ENCODE assay signal across 21 cellular contexts in genomic region chr14:105500036-105500725, GRCh38. TPM values are rescaled to one million over a fixed set of nuclear protein-coding genes. Genes with fewer than 3 reads are reported as not detected.
DNase-seq lines count a peak whose midpoint lies in the region; ATAC-seq and TF ChIP-seq lines count a peak whose summit lies in the region.
"Had no signal": no experiment of that assay in that cellular context is flagged by ENCODE, and none has a peak within 500 bp of the region (broad histone marks: within the 10 kb centered on the region; RNA-seq: fewer than 3 reads in every experiment).

No MANE protein-coding gene starts in this region.

- H3K27me3 ChIP-seq in sigmoid colon = no peaks in the 10 kb centered on the region

- H3K9me3 Mint-ChIP-seq in activated T-cell treated with anti-CD3 and anti-CD28 coated beads, Interleukin-2, amount 50 U/mL, for 24 hours = no peaks in the 10 kb centered on the region
- H3K9me3 Mint-ChIP-seq in activated T-cell treated with anti-CD3 and anti-CD28 coated beads, Interleukin-2, amount 50 U/mL, for 4 hours = no peaks in the 10 kb centered on the region
- H3K9me3 Mint-ChIP-seq in T-helper 2 cell treated with Interferon-gamma antibody and Interleukin-4, amounts not matched to agents 5 μg/mL and 100 μg/mL, for 36 hours = no peaks in the 10 kb centered on the region
- H3K9me3 Mint-ChIP-seq: nephron had no signal

- peak overlapping the region in 1 of 4 donors; percentile 27 for H3K27ac ChIP-seq in sigmoid colon
- H3K27ac ChIP-seq: HL-60, PC-9, psoas muscle had no signal

- no peaks in the 10 kb centered on the region for H3K9me3 ChIP-seq in sigmoid colon
- H3K9me3 ChIP-seq: psoas muscle had no signal

- TF ChIP-seq EP300 in sigmoid colon (IDR thresholded peaks at IDR 0.05) = no peak

- TF ChIP-seq CTCF in sigmoid colon (IDR thresholded peaks at IDR 0.05) = no peak

- H3K4me3 ChIP-seq in sigmoid colon = no peak overlapping the region
- H3K4me3 ChIP-seq: PC-9, psoas muscle had no signal

- H3K4me3 Mint-ChIP-seq in activated T-cell treated with anti-CD3 and anti-CD28 coated beads, Interleukin-2, amount 50 U/mL, for 24 hours = no peak overlapping the region
- H3K4me3 Mint-ChIP-seq in activated T-cell treated with anti-CD3 and anti-CD28 coated beads, Interleukin-2, amount 50 U/mL, for 4 hours = no peak overlapping the region
- H3K4me3 Mint-ChIP-seq in T-helper 2 cell treated with Interferon-gamma antibody and Interleukin-4, amounts not matched to agents 5 μg/mL and 100 μg/mL, for 36 hours = no peak overlapping the region
- H3K4me3 Mint-ChIP-seq: nephron had no signal

- no peaks in the 10 kb centered on the region for H3K36me3 ChIP-seq in sigmoid colon

- TF ChIP-seq POLR2A in sigmoid colon (IDR thresholded peaks at IDR 0.05) = no peak

- no peaks in the 10 kb centered on the region for H3K27me3 Mint-ChIP-seq in activated T-cell treated with anti-CD3 and anti-CD28 coated beads, Interleukin-2, amount 50 U/mL, for 24 hours
- H3K27me3 Mint-ChIP-seq in activated T-cell treated with anti-CD3 and anti-CD28 coated beads, Interleukin-2, amount 50 U/mL, for 4 hours (ENCODE audit: low read depth) = no peaks in the 10 kb centered on the region
- H3K27me3 Mint-ChIP-seq in T-helper 2 cell treated with Interferon-gamma antibody and Interleukin-4, amounts not matched to agents 5 μg/mL and 100 μg/mL, for 36 hours (ENCODE audit: low read depth) = no peaks in the 10 kb centered on the region

- H3K4me1 Mint-ChIP-seq in activated T-cell treated with anti-CD3 and anti-CD28 coated beads, Interleukin-2, amount 50 U/mL, for 24 hours (ENCODE audit: low read depth) = no peaks in the 10 kb centered on the region
- no peaks in the 10 kb centered on the region for H3K4me1 Mint-ChIP-seq in activated T-cell treated with anti-CD3 and anti-CD28 coated beads, Interleukin-2, amount 50 U/mL, for 4 hours (ENCODE audit: low read depth)
- H3K4me1 Mint-ChIP-seq in T-helper 2 cell treated with Interferon-gamma antibody and Interleukin-4, amounts not matched to agents 5 μg/mL and 100 μg/mL, for 36 hours (ENCODE audit: low read depth) = no peaks in the 10 kb centered on the region
- H3K4me1 Mint-ChIP-seq: nephron had no signal

- no peaks in the 10 kb centered on the region for H3K4me1 ChIP-seq in sigmoid colon

- WGBS in sigmoid colon, 2 donors = 77 to 89% methylated on average over 21 of the region's 21 CpGs

- intact Hi-C loops in sigmoid colon (cut with DNase I) = no loop called here

- peak; percentile 33 for DNase-seq in activated T-cell treated with anti-CD3 and anti-CD28 coated beads, Interleukin-2, amount 50 U/mL, for 24 hours
- DNase-seq in activated T-cell treated with anti-CD3 and anti-CD28 coated beads, Interleukin-2, amount 50 U/mL, for 4 hours = no peak
- no peak for DNase-seq in T-helper 2 cell treated with Interferon-gamma antibody and Interleukin-4, amounts not matched to agents 5 μg/mL and 100 μg/mL, for 36 hours (ENCODE audit: low spot score)
- DNase-seq in globus pallidus (ENCODE audit: low spot score) (peak; percentile 38), sigmoid colon (peak; percentile 50)
- DNase-seq in stimulated activated naive CD8-positive, alpha-beta T cell treated with anti-CD3 and anti-CD28 coated beads, Interleukin-15, Interleukin-2, amounts not matched to agents 100 U/mL and 50 U/mL, for 24 hours = no peak
- DNase-seq in activated CD8-positive, alpha-beta memory T cell treated with anti-CD3 and anti-CD28 coated beads, Interleukin-2, amount 50 U/mL, for 48 hours = no peak
- no peak for DNase-seq in stimulated activated CD4-positive, alpha-beta T cell treated with anti-CD3 and anti-CD28 coated beads, Interleukin-12 subunit alpha, Interleukin-12 subunit beta, amount 100 ng/mL, for 4 hours
- DNase-seq: activated CD4-positive, CD25-positive, alpha-beta regulatory T cell; cerebellar nuclear complex; MM.1S; NCI-H146; NCI-H748 treated with DMSO at 0.1 percent for 48 hours; PC-9; small intestine; stimulated activated CD4-positive, alpha-beta T cell treated with anti-CD3 and anti-CD28 coated beads, Interleukin-4, amount 100 ng/mL, for 24 hours; T-helper 9 cell had no signal

- peaks cover 18% of the 10 kb centered on the region for H3K36me3 Mint-ChIP-seq in activated T-cell treated with anti-CD3 and anti-CD28 coated beads, Interleukin-2, amount 50 U/mL, for 24 hours (ENCODE audit: low read depth)
- H3K36me3 Mint-ChIP-seq in activated T-cell treated with anti-CD3 and anti-CD28 coated beads, Interleukin-2, amount 50 U/mL, for 4 hours (ENCODE audit: insufficient read depth) = no peaks in the 10 kb centered on the region
- H3K36me3 Mint-ChIP-seq in T-helper 2 cell treated with Interferon-gamma antibody and Interleukin-4, amounts not matched to agents 5 μg/mL and 100 μg/mL, for 36 hours (ENCODE audit: low read depth) = no peaks in the 10 kb centered on the region

- no peak overlapping the region for H3K27ac Mint-ChIP-seq in activated T-cell treated with anti-CD3 and anti-CD28 coated beads, Interleukin-2, amount 50 U/mL, for 24 hours
- peak overlapping the region; percentile 10 for H3K27ac Mint-ChIP-seq in T-helper 2 cell treated with Interferon-gamma antibody and Interleukin-4, amounts not matched to agents 5 μg/mL and 100 μg/mL, for 36 hours
- H3K27ac Mint-ChIP-seq: nephron had no signal

- no peak for ATAC-seq in activated T-cell treated with anti-CD3 and anti-CD28 coated beads, Interleukin-2, amount 50 U/mL, for 4 hours
- ATAC-seq in stimulated activated naive CD8-positive, alpha-beta T cell treated with anti-CD3 and anti-CD28 coated beads, Interleukin-15, Interleukin-2, amounts not matched to agents 100 U/mL and 50 U/mL, for 24 hours = no peak
- ATAC-seq: psoas muscle had no signal

RNA-seq across cellular contexts. Expression of gene TEDC1, which starts 9.1 kb away (rescaled TPM):
- 10 to 100 TPM; 53.7 to 58.7 (median 57.8) TPM for total RNA-seq in activated T-cell treated with anti-CD3 and anti-CD28 coated beads, Interleukin-2, amount 50 U/mL, for 4 hours
- total RNA-seq in sigmoid colon = 1 to 10 TPM in 2 of 4 donors, under 1 TPM in 2; 0.16 to 5.2 (median 1.0) TPM
- 10 to 100 TPM; 17.8 to 36.0 (median 19.2) TPM for polyA plus RNA-seq in sigmoid colon

RNA-seq across cellular contexts. Expression of gene CRIP1, which starts 13.5 kb away (rescaled TPM):
- 10 to 100 TPM; 24.9 to 43.9 (median 33.5) TPM for total RNA-seq in activated T-cell treated with anti-CD3 and anti-CD28 coated beads, Interleukin-2, amount 50 U/mL, for 4 hours
- total RNA-seq in sigmoid colon = 10 to 100 TPM in 3 of 4 donors, 1 to 10 TPM in 1; 4.9 to 24.3 (median 15.4) TPM
- 100 to 1,000 TPM; 168 to 403 (median 199) TPM for polyA plus RNA-seq in sigmoid colon
- total RNA-seq: lung microvascular endothelial cell had no signal

RNA-seq across cellular contexts. Expression of gene CRIP2, which starts 25.6 kb away (rescaled TPM):
- 1 to 10 TPM in 1 of 3 donors, under 1 TPM in 2; 0.90 to 1.4 (median 0.91) TPM for total RNA-seq in activated T-cell treated with anti-CD3 and anti-CD28 coated beads, Interleukin-2, amount 50 U/mL, for 4 hours
- 10 to 100 TPM; 49.8 to 79.5 (median 57.1) TPM for total RNA-seq in sigmoid colon
- 10 to 100 TPM; 13.6 to 50.0 (median 34.2) TPM for polyA plus RNA-seq in sigmoid colon

RNA-seq across cellular contexts. Expression of gene TMEM121, which starts 26.2 kb away (rescaled TPM):
- total RNA-seq in activated T-cell treated with anti-CD3 and anti-CD28 coated beads, Interleukin-2, amount 50 U/mL, for 4 hours = 10 to 100 TPM; 14.4 to 24.6 (median 19.5) TPM
- 1 to 10 TPM; 3.0 to 8.0 (median 6.2) TPM for total RNA-seq in sigmoid colon
- polyA plus RNA-seq in sigmoid colon = 1 to 10 TPM in 1 of 3 donors, not detected in 2; 2.3 TPM

Comparison
In these comparisons a context has a peak if more than half of its experiments do, and no peak if none do; other contexts are left out.
1. DNase-seq: peak in activated T-cell treated with anti-CD3 and anti-CD28 coated beads, Interleukin-2, amount 50 U/mL, for 24 hours (single experiment), globus pallidus (single experiment) and sigmoid colon (single experiment); none in activated T-cell treated with anti-CD3 and anti-CD28 coated beads, Interleukin-2, amount 50 U/mL, for 4 hours (single experiment), T-helper 2 cell treated with Interferon-gamma antibody and Interleukin-4, amounts not matched to agents 5 μg/mL and 100 μg/mL, for 36 hours (single experiment), stimulated activated naive CD8-positive, alpha-beta T cell treated with anti-CD3 and anti-CD28 coated beads, Interleukin-15, Interleukin-2, amounts not matched to agents 100 U/mL and 50 U/mL, for 24 hours (single experiment), activated CD8-positive, alpha-beta memory T cell treated with anti-CD3 and anti-CD28 coated beads, Interleukin-2, amount 50 U/mL, for 48 hours (single experiment) and stimulated activated CD4-positive, alpha-beta T cell treated with anti-CD3 and anti-CD28 coated beads, Interleukin-12 subunit alpha, Interleukin-12 subunit beta, amount 100 ng/mL, for 4 hours (single experiment).
2. RNA of gene TEDC1, which starts 9.1 kb away (total RNA-seq): 53.7 to 58.7 TPM in activated T-cell treated with anti-CD3 and anti-CD28 coated beads, Interleukin-2, amount 50 U/mL, for 4 hours; 0.16 to 5.2 TPM in sigmoid colon; every median in the first group is over 4 times any median in the second.
3. RNA of gene CRIP2, which starts 25.6 kb away (total RNA-seq): 49.8 to 79.5 TPM in sigmoid colon; 0.90 to 1.4 TPM in activated T-cell treated with anti-CD3 and anti-CD28 coated beads, Interleukin-2, amount 50 U/mL, for 4 hours; every median in the first group is over 10 times any median in the second.